Comparison of ENCODE assay signal across 11 cellular contexts in the genomic region with DNA sequence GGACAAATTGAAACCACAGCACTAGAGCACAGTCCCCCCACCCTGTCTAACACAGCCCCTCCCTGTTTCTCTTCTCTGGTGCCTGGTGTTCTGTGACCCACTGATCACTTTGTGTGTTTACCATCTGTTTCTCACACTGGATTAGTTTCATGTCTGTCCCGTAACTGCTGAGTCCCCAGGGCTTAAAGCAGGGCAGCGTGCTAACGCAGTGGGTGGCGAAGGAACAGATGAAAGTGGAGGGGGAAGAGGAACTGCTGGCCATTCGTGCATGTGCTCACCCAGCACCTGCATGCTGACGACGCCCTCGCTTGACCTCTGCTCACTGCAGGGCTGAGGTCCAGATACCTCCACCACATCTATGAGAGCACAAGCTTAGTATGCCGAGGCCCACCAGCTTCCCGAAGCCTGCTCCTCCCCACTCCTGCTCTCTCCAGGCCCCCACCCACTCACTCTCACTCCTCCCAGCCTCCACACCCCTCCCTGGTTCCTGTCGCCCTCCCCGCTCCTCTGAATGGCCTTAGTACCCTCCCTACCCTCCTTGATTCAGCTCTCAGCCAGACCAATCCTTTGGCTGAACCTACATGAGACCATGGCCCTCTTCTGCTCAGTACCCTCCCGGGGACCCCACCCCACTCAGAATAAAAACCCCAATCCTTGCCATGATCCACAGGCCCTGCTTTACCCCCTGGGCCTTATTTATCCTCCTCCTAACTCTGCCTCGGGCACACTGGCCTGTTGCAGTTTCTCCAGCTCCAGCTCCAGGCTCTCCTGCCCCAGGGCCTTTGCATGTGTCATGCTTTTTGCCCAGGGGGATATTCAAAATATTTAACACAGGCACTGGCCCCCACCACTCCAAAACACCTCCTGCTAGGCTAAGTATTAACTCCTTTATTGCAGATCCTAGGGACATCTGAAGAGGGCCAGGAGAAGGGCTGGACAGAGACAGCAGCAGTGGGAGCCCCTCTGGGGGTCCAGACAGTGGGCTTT. TPM values are rescaled to one million over a fixed set of nuclear protein-coding genes. Genes with fewer than 3 reads are reported as not detected.
DNase-seq lines count a peak whose midpoint lies in the region; ATAC-seq and TF ChIP-seq lines count a peak whose summit lies in the region.
"Had no signal": no experiment of that assay in that cellular context is flagged by ENCODE, and none has a peak within 500 bp of the region (broad histone marks: within the 10 kb centered on the region; RNA-seq: fewer than 3 reads in every experiment).

No MANE protein-coding gene starts in this region.

- no peaks in the 10 kb centered on the region for H3K36me3 Mint-ChIP-seq in HFFc6 (ENCODE audit: low read depth)
- H3K36me3 Mint-ChIP-seq: activated naive CD8-positive, alpha-beta T cell had no signal

- no peak for TF ChIP-seq CTCF in retinal pigment epithelial cell (conservative IDR thresholded peaks at IDR 0.05; ENCODE audit: low read depth, low read length)
- no peak for TF ChIP-seq CTCF in HFFc6 (IDR thresholded peaks at IDR 0.05)
- TF ChIP-seq CTCF in left lung (IDR thresholded peaks at IDR 0.05): no peak

- H3K4me1 Mint-ChIP-seq in HFFc6 (ENCODE audit: low read depth): no peaks in the 10 kb centered on the region

- H3K4me3 Mint-ChIP-seq in HFFc6: no peak overlapping the region
- H3K4me3 Mint-ChIP-seq: activated naive CD8-positive, alpha-beta T cell had no signal

- H3K9me3 ChIP-seq in left lung: no peaks in the 10 kb centered on the region
- H3K9me3 ChIP-seq: A549 had no signal

- H3K27me3 Mint-ChIP-seq in HFFc6 (ENCODE audit: insufficient read depth): peaks cover 36% of the 10 kb centered on the region
- H3K27me3 Mint-ChIP-seq: activated naive CD8-positive, alpha-beta T cell had no signal

- H3K4me1 ChIP-seq in left lung: peaks cover 2 to 7% of the 10 kb centered on the region in 2 donors
- H3K4me1 ChIP-seq: A549 had no signal

- intact Hi-C loops in left lung (cut with DNase I): no loop called here

- no peak overlapping the region for H3K4me3 ChIP-seq in retinal pigment epithelial cell (ENCODE audit: low read length)
- H3K4me3 ChIP-seq in left lung: no peak overlapping the region
- H3K4me3 ChIP-seq: A549, smooth muscle cell had no signal

- no peaks in the 10 kb centered on the region for H3K27me3 ChIP-seq in left lung

- DNase-seq in NCI-H1417 (lab: John Stamatoyannopoulos, UW) (peak in 2 of 3 experiments; percentile 19 to 54), NCI-H1417 treated with DMSO at 0.1 percent for 48 hours (lab: John Stamatoyannopoulos, UW) (no peak), NCI-H2171 treated with DMSO at 0.1 percent for 48 hours (lab: John Stamatoyannopoulos, UW) (peak; percentile 72), retinal pigment epithelial cell (ENCODE audit: low read depth) (peak; percentile 27), COLO829 (ENCODE audit: low spot score) (no peak), HFFc6 (no peak), left lung (no peak)

- peak; percentile 53 for ATAC-seq in HG02571 (IDR thresholded peaks at IDR 0.05; ENCODE audit: unreplicated experiment)
- no peak for ATAC-seq in left lung
- ATAC-seq: A549 had no signal

- no peak overlapping the region for H3K27ac ChIP-seq in left lung
- H3K27ac ChIP-seq: A549 had no signal

- no peaks in the 10 kb centered on the region for H3K9me3 Mint-ChIP-seq in HFFc6

- H3K27ac Mint-ChIP-seq in HFFc6: no peak overlapping the region
- H3K27ac Mint-ChIP-seq: activated naive CD8-positive, alpha-beta T cell had no signal

- no peaks in the 10 kb centered on the region for H3K36me3 ChIP-seq in left lung

RNA-seq across cellular contexts. Expression of a gene that starts 15.1 kb away (rescaled TPM):
- total RNA-seq in HFFc6 (2021; fragmentation: NEBNext Ultra II Directional; extraction: Animal tissue kit (Norgen Biotek cat#: 25700)): 10 to 100 TPM; 21.1 to 25.1 (median 21.9) TPM
- total RNA-seq in left lung: 10 to 100 TPM; 38.7 to 57.0 TPM

Comparison
In these comparisons a context has a peak if more than half of its experiments do, and no peak if none do; other contexts are left out.
1. DNase-seq: peak in NCI-H1417 (2 of 3), NCI-H2171 treated with DMSO at 0.1 percent for 48 hours (single experiment) and retinal pigment epithelial cell (single experiment); none in NCI-H1417 treated with DMSO at 0.1 percent for 48 hours (single experiment), COLO829 (single experiment), HFFc6 (single experiment) and left lung (0 of 2).